ENCODE assay signal across 21 cellular contexts in the genomic region with DNA sequence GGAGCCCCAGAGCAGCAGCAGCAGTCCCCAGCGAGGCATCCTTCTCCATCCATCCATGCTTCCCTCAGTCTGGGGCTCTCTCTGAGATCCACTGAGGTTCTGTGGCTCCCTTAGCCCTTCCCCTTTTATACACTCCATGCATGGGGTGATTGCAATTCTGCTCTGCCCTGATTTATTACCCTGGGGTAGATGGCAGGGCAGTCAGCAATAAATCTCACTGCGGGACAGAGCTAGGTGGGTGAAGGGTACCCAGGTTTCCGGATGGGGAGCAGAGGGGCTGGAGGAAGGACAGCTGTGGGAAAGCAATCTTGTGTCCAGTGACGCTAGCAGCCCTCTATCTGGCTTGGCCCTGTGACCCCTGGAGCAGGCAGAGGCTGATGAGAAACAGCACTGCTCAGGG. TPM values are rescaled to one million over a fixed set of nuclear protein-coding genes. Genes with fewer than 3 reads are reported as not detected.
A peak's percentile ranks its signal among the peaks of the same experiment; 100 is the strongest.
DNase-seq lines count a peak whose midpoint lies in the region; ATAC-seq and TF ChIP-seq lines count a peak whose summit lies in the region.
"Had no signal": no experiment of that assay in that cellular context is flagged by ENCODE, and none has a peak within 500 bp of the region (broad histone marks: within the 10 kb centered on the region; RNA-seq: fewer than 3 reads in every experiment).

REN (minus strand) TSS at position 101 of the 400 bp plus-strand sequence; CDS start at position 57, 44 bp downstream.

- H3K4me3 ChIP-seq in HEK293 (ENCODE audit: low read depth, low read length) (no peak within 1 kb of the TSS), fibroblast of villous mesenchyme (ENCODE audit: low read depth, low read length) (no peak within 1 kb of the TSS)
- H3K4me3 ChIP-seq: BLaER1 treated with 17β-estradiol and CSF1 and Interleukin-3, amounts not matched to agents 10 nM and 100 nM; GM23338 had no signal

- H3K4me1 ChIP-seq in HEK293 (ENCODE audit: control insufficient read depth, insufficient read depth, low read length), result no peaks in the 10 kb centered on the region

- TF ChIP-seq CTCF in HEK293 (tag by site-specific recombination; IDR thresholded peaks at IDR 0.05) (no peak), fibroblast of villous mesenchyme (IDR thresholded peaks at IDR 0.05; ENCODE audit: insufficient read depth, low read depth, low read length) (no peak)

- ATAC-seq in GM18498 (IDR thresholded peaks at IDR 0.05; ENCODE audit: unreplicated experiment) (no peak), HG02678 (IDR thresholded peaks at IDR 0.05; ENCODE audit: unreplicated experiment) (no peak)
- ATAC-seq: GM23338 had no signal

- POLR2A ChIA-PET in HEK293 (lab: Yijun Ruan, JAX), result interaction anchor here (0.6 kb wide), 1 partner anchor 1025 kb away, joined by 3 read pairs; no protein-coding TSS in a partner anchor

- H3K36me3 ChIP-seq in HEK293 (ENCODE audit: control insufficient read depth in 2 of 2, insufficient read depth in 1 of 2, low read length in 2 of 2), result no peaks in the 10 kb centered on the region

- intact Hi-C loops in posterior vena cava (cut with DNase I), result loop anchor here in 1 of 2 donors (5.0 kb wide), 1 partner anchor 36 kb away; no protein-coding TSS in a partner anchor

- no peaks in the 10 kb centered on the region for H3K9me3 ChIP-seq in HEK293 (ENCODE audit: control insufficient read depth, insufficient read depth, low read depth, low read length)

- no peak within 1 kb of the TSS for H3K27ac ChIP-seq in HEK293 (ENCODE audit: extremely low read depth, low read depth, low read length)
- H3K27ac ChIP-seq: BLaER1 treated with 17β-estradiol and CSF1 and Interleukin-3, amounts not matched to agents 10 nM and 100 nM had no signal

- CTCF ChIA-PET in HEK293 (lab: Yijun Ruan, JAX), result interaction anchor here (0.7 to 14.1 kb wide), 7 partner anchors 41 to 652 kb away, joined by 3 to 178 read pairs (median 5); partner anchors contain the start of gene PLEKHA6

- DNase-seq in fibroblast of villous mesenchyme (ENCODE audit: low read depth) (peak; percentile 21), left kidney (ENCODE audit: low read depth, low spot score) (peak; percentile 44), posterior vena cava (ENCODE audit: low spot score) (peak; percentile 32), AML-193 (lab: John Stamatoyannopoulos, UW) (no peak)
- DNase-seq: 8988T; CD4-positive, CD25-positive, alpha-beta regulatory T cell; CD8-positive, alpha-beta memory T cell; COR-L47; DMS 273 treated with DMSO at 0.1 percent for 48 hours; DMS53; DND-41; EL; HCEC 1CT had no signal

TF ChIP-seq in HEK293, 187 proteins besides CTCF, POLR2A, EP300 and RAD21:
- TF ChIP-seq ZBTB11 (tag by site-specific recombination; conservative IDR thresholded peaks at IDR 0.05; ENCODE audit: low read depth) (no peak), ZNF140 (tag by site-specific recombination; IDR thresholded peaks at IDR 0.05) (peak; percentile 39; the same call in 1 of the 2 replicates)

RNA-seq across cellular contexts. Expression of gene REN, which starts in this region (rescaled TPM):
- 4.3 and 8.7 TPM in 2 replicates for total RNA-seq in fibroblast of villous mesenchyme
- total RNA-seq in posterior vena cava, result not detected
- total RNA-seq: A673; B cell; CD4-positive, CD25-positive, alpha-beta regulatory T cell; CD8-positive, alpha-beta memory T cell; G401; GM23338 had no signal

Comparison
In these comparisons a context has a peak if more than half of its experiments do, and no peak if none do; other contexts are left out.
1. Peak in DNase-seq in posterior vena cava; RNA of the gene not detected or under 1 TPM.
2. DNase-seq: peak in fibroblast of villous mesenchyme (single experiment) and left kidney (single experiment); none in AML-193 (0 of 2).